In the genomic region with DNA sequence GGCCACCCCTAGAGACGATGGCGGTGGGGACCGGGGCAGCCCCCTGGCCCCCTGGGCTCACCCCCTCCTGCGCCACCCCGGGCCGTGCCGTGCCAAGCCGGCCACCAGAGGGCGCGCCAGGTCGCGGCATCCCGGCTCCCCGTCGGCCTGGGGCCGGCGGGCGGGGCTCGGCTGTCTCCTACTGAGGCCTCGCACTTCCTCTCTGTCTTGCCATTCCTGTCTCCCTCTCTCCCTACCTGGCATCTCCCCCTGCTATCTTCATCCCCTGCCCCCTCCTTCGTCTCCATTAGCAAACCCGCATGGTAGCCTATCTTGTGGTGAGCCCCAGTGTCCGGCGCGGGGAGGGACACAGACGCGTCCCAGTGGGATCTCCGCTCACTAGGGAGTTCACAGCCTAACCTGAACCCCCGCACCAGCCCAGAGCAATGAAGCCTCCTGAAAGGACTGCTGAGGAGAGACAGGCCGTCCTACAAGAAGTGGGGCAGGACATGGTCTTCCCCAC, we compare ENCODE assay signal across 9 cellular contexts. TPM values are rescaled to one million over a fixed set of nuclear protein-coding genes. Genes with fewer than 3 reads are reported as not detected.
A peak's percentile ranks its signal among the peaks of the same experiment; 100 is the strongest.
DNase-seq lines count a peak whose midpoint lies in the region; ATAC-seq, FAIRE-seq and TF ChIP-seq lines count a peak whose summit lies in the region.
"Had no signal": no experiment of that assay in that cellular context is flagged by ENCODE, and none has a peak within 500 bp of the region (broad histone marks: within the 10 kb centered on the region; RNA-seq: fewer than 3 reads in every experiment).

No MANE protein-coding gene starts in this region.

- no peak overlapping the region for H3K27ac ChIP-seq in SJSA1
- peak overlapping the region; percentile 66 to 72 for H3K27ac ChIP-seq in testis
- H3K27ac ChIP-seq: epithelial cell of prostate had no signal

- WGBS in testis, 2 donors, result 0 to 3% methylated on average over 23 to 29 of the region's 30 CpGs

- H3K36me3 ChIP-seq in SJSA1, result no peaks in the 10 kb centered on the region
- no peaks in the 10 kb centered on the region for H3K36me3 ChIP-seq in testis (ENCODE audit: low read depth, missing control alignments)

- intact Hi-C loops in testis (cut with DNase I; ENCODE audit: low total_unique reads), result loop anchor here (5.0 to 10.0 kb wide), 2 partner anchors 148 to 175 kb away; no protein-coding TSS in a partner anchor

- peak overlapping the region; percentile 13 for H3K4me3 ChIP-seq in SJSA1
- H3K4me3 ChIP-seq in testis, result peak overlapping the region; percentile 21 to 45

- no peak for FAIRE-seq in D721Med (lab: Jason Lieb, UNC)

- DNase-seq in D721Med (ENCODE audit: insufficient read length, low spot score), result peak; percentile 59
- DNase-seq in HuH-7 (ENCODE audit: low spot score), result peak; percentile 91
- DNase-seq in SJSA1 (ENCODE audit: low read depth in 1 of 2, low spot score in 2 of 2), result peak; percentile 73
- DNase-seq in activated naive CD4-positive, alpha-beta T cell treated with Interleukin-2 at 50 U/mL for 16 hours, result peak; percentile 73
- peak; percentile 70 for DNase-seq in globus pallidus (ENCODE audit: low spot score)
- DNase-seq in omental fat pad (ENCODE audit: low spot score), result peak; percentile 64
- DNase-seq in testis, result peak; percentile 83

- H3K4me1 ChIP-seq in SJSA1 (replicated peaks) (peaks cover 11% of the 10 kb centered on the region), testis (peaks cover 31% of the 10 kb centered on the region)

- TF ChIP-seq POLR2A in testis (IDR thresholded peaks at IDR 0.05), result no peak

- H3K27me3 ChIP-seq in SJSA1 (replicated peaks), result no peaks in the 10 kb centered on the region
- H3K27me3 ChIP-seq in testis, result no peaks in the 10 kb centered on the region

- peak; percentile 94 for ATAC-seq in GM21526 (IDR thresholded peaks at IDR 0.05; ENCODE audit: low FRiP score, unreplicated experiment)
- peak; percentile 95 for ATAC-seq in omental fat pad (ENCODE audit: low FRiP score)

- no peaks in the 10 kb centered on the region for H3K9me3 ChIP-seq in SJSA1 (replicated peaks)
- H3K9me3 ChIP-seq in testis, result no peaks in the 10 kb centered on the region

- TF ChIP-seq CTCF in D721Med (IDR thresholded peaks at IDR 0.05; ENCODE audit: insufficient read depth, missing control alignments) (peak; percentile 59), omental fat pad (IDR thresholded peaks at IDR 0.05) (peak in 2 of 3 donors; percentile 52 to 63), testis (IDR thresholded peaks at IDR 0.05) (peak; percentile 94 to 98 (median 96))

RNA-seq across cellular contexts. Expression of a gene that starts 29.8 kb away (rescaled TPM):
- total RNA-seq in SJSA1 (2014; rRNA removed; shearing (Covaris generic)), result not detected in 2 replicates
- total RNA-seq in omental fat pad (not detected), testis (1 to 10 TPM in 1 of 2 donors, under 1 TPM in 1; 0.94 to 1.5 TPM)
- 4.0 TPM for polyA plus RNA-seq in testis (ENCODE audit: insufficient read depth, low read depth, low replicate concordance)
